In the genomic region with DNA sequence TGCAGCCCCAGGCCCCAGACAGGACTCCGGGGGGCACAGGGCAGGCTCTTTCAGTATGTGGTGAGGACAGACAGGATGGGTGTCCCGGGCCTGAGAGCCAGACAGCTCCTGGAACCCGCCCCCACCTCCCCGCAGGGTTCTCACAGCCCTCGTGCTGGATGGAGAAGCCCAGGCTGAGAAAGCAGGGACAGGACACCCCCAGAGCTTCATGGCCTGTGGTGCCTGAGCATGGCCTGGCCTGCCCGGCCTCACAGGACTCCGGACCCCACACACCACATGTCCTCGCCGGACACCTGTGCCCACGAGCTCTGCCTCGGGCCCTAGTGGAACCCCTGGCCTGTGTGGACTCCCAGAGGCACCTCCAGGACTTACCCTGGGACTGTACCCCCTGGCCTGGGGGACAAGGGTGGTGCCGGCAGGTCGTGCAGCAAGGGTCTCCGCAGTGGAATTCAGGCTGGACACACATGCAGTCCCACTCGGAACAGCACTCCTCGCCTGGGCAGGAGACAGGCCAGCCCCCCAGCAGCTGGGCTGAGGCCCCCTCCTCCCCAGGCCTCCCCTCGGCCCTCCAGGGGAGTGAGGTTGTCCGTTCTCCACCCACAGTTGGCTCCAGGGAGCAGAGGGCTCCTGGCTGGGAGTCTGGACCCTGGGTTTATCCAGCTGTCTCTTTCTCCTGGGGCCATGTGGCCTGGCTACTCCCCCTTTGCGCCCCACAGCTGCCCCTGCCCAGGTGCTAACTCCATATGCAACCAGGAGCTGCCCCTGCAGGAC, we compare ENCODE assay signal across 16 cellular contexts. TPM values are rescaled to one million over a fixed set of nuclear protein-coding genes. Genes with fewer than 3 reads are reported as not detected.
A peak's percentile ranks its signal among the peaks of the same experiment; 100 is the strongest.
DNase-seq lines count a peak whose midpoint lies in the region; ATAC-seq, FAIRE-seq and TF ChIP-seq lines count a peak whose summit lies in the region.
"Had no signal": no experiment of that assay in that cellular context is flagged by ENCODE, and none has a peak within 500 bp of the region (broad histone marks: within the 10 kb centered on the region; RNA-seq: fewer than 3 reads in every experiment).

No MANE protein-coding gene starts in this region.

- H2AFZ ChIP-seq in SK-N-SH (ENCODE audit: low read depth) = no peak overlapping the region
- no peak overlapping the region for H2AFZ ChIP-seq in GM12878 (ENCODE audit: control insufficient read depth, low read depth, low read length)
- no peak overlapping the region for H2AFZ ChIP-seq in hepatocyte

- H3K27ac ChIP-seq in SK-N-SH (ENCODE audit: low read depth in 2 of 2, low read length in 1 of 2) (no peak overlapping the region), GM12878 (ENCODE audit: control insufficient read depth, insufficient read depth) (no peak overlapping the region), hepatocyte (no peak overlapping the region)
- H3K27ac ChIP-seq: dorsolateral prefrontal cortex, foreskin keratinocyte, HL-60, SJSA1 had no signal

- ATAC-seq in SK-N-SH treated with all-trans-retinoic acid at 6 μM for 48 hours = no peak
- no peak for ATAC-seq in T-cell (replicated peaks in 1 of 4)
- no peak for ATAC-seq in GM12878
- ATAC-seq: foreskin keratinocyte; naive thymus-derived CD8-positive, alpha-beta T cell had no signal

- H3K4me3 Mint-ChIP-seq in T-cell = peak overlapping the region; percentile 12 to 49 (median 34)
- H3K4me3 Mint-ChIP-seq in nephron progenitor cell = no peak overlapping the region

- in situ Hi-C loops in GM12878 (cut with MboI) = no loop called here

- H3K9me3 ChIP-seq in SK-N-SH (no peaks in the 10 kb centered on the region), GM12878 (replicated peaks; ENCODE audit: control insufficient read depth, insufficient read depth, low read length) (no peaks in the 10 kb centered on the region), hepatocyte (ENCODE audit: low read depth) (no peaks in the 10 kb centered on the region)
- H3K9me3 ChIP-seq: SJSA1, tibial nerve had no signal

- H3K4me1 Mint-ChIP-seq in T-cell = peaks cover 15 to 33% (median 16%) of the 10 kb centered on the region in 3 donors
- H3K4me1 Mint-ChIP-seq in nephron progenitor cell = peaks cover 13% of the 10 kb centered on the region

- H3K27ac Mint-ChIP-seq in T-cell (peak overlapping the region in 1 of 2 donors; percentile 11), nephron progenitor cell (no peak overlapping the region)
- H3K27ac Mint-ChIP-seq: naive thymus-derived CD8-positive, alpha-beta T cell had no signal

- H3K4me1 ChIP-seq in SK-N-SH (ENCODE audit: control insufficient read depth in 1 of 2, insufficient read depth in 2 of 2, low read depth in 1 of 2, low read length in 1 of 2) = peaks cover 3 to 8% of the 10 kb centered on the region in 2 experiments; a peak in 1 of 4 replicates
- peaks cover 28% of the 10 kb centered on the region for H3K4me1 ChIP-seq in GM12878 (ENCODE audit: control insufficient read depth, insufficient read depth, low read length)
- H3K4me1 ChIP-seq in hepatocyte (ENCODE audit: insufficient read depth) = peaks cover 17% of the 10 kb centered on the region
- H3K4me1 ChIP-seq: foreskin keratinocyte had no signal

- H3K9me3 Mint-ChIP-seq in T-cell (no peaks in the 10 kb centered on the region), nephron progenitor cell (no peaks in the 10 kb centered on the region)
- H3K9me3 Mint-ChIP-seq: naive thymus-derived CD8-positive, alpha-beta T cell had no signal

- POLR2A ChIA-PET in SK-N-SH (lab: Yijun Ruan, JAX) = no interaction called here
- POLR2A ChIA-PET in T-cell (lab: Charles Lee) = interaction anchor here in 1 of 2 donors (0.6 kb wide), 1 partner anchor 392 kb away, joined by 3 read pairs; no protein-coding TSS in a partner anchor
- POLR2A ChIA-PET in GM12878 (lab: Charles Lee) = interaction anchor here (0.6 to 1.3 kb wide), 4 partner anchors 34 to 67 kb away, joined by 3 to 5 read pairs (median 4); no protein-coding TSS in a partner anchor

- SMC1A ChIA-PET in GM12878 (lab: Charles Lee; ENCODE audit: uncharacterized antibody, unreplicated experiment) = interaction anchor here (1.0 to 1.5 kb wide), 2 partner anchors 46 to 83 kb away, joined by 3 to 4 read pairs; no protein-coding TSS in a partner anchor

- H3K4me2 ChIP-seq in SK-N-SH (no peak overlapping the region), GM12878 (ENCODE audit: control insufficient read depth, insufficient read depth) (peak overlapping the region; percentile 89; the same call in 1 of the 2 replicates), hepatocyte (no peak overlapping the region)

- DNase-seq in SK-N-SH (peak; percentile 49), T-cell (peak in 1 of 34 experiments; percentile 2), GM12878 (ENCODE audit: low read depth, low spot score) (no peak), nephron progenitor cell (peak; percentile 7), iPS-NIHi7 (ENCODE audit: extremely low spot score) (no peak), hepatocyte (ENCODE audit: low spot score) (no peak), DMS 273 (lab: John Stamatoyannopoulos, UW; ENCODE audit: unreplicated experiment) (no peak)
- DNase-seq: foreskin keratinocyte, GOT3, NCI-H2081 treated with DMSO at 0.1 percent for 48 hours had no signal

- H3F3A ChIP-seq in SK-N-SH (replicated peaks; ENCODE audit: insufficient read depth) = no peaks in the 10 kb centered on the region

- H3K27me3 Mint-ChIP-seq in T-cell (no peaks in the 10 kb centered on the region), nephron progenitor cell (ENCODE audit: low read depth, poor library complexity) (peaks cover 36% of the 10 kb centered on the region)

- no peak overlapping the region for H3K9ac ChIP-seq in SK-N-SH
- H3K9ac ChIP-seq in GM12878 (ENCODE audit: control insufficient read depth, insufficient read depth, low read length) = no peak overlapping the region

- H4K20me1 ChIP-seq in SK-N-SH (ENCODE audit: insufficient read depth) (no peaks in the 10 kb centered on the region), GM12878 (ENCODE audit: control insufficient read depth, insufficient read depth) (no peaks in the 10 kb centered on the region), hepatocyte (ENCODE audit: insufficient read depth, poor library complexity, severe bottlenecking) (no peaks in the 10 kb centered on the region)

- RAD21 ChIA-PET in GM12878 (lab: Charles Lee; ENCODE audit: unreplicated experiment) = interaction anchor here (0.9 to 2.1 kb wide), 5 partner anchors 26 to 83 kb away, joined by 3 to 10 read pairs (median 6); no protein-coding TSS in a partner anchor

- no peaks in the 10 kb centered on the region for H3K79me2 ChIP-seq in SK-N-SH (ENCODE audit: insufficient read depth)
- no peaks in the 10 kb centered on the region for H3K79me2 ChIP-seq in GM12878 (ENCODE audit: control insufficient read depth, insufficient read depth, low read length)
- H3K79me2 ChIP-seq in hepatocyte = no peaks in the 10 kb centered on the region

- TF ChIP-seq EP300 in SK-N-SH (IDR thresholded peaks at IDR 0.05; ENCODE audit: borderline replicate concordance in 1 of 2, low read depth in 1 of 2, low read length in 1 of 2) (no peak), GM12878 (IDR thresholded peaks at IDR 0.05; ENCODE audit: borderline replicate concordance in 1 of 2, control insufficient read depth in 1 of 2, low read depth in 2 of 2, low read length in 2 of 2) (no peak)

- H3K36me3 Mint-ChIP-seq in T-cell = no peaks in the 10 kb centered on the region
- no peaks in the 10 kb centered on the region for H3K36me3 Mint-ChIP-seq in nephron progenitor cell (ENCODE audit: low read depth)
- H3K36me3 Mint-ChIP-seq: naive thymus-derived CD8-positive, alpha-beta T cell had no signal

- H3K36me3 ChIP-seq in SK-N-SH (replicated peaks in 1 of 2; ENCODE audit: control insufficient read depth in 1 of 2, insufficient read depth in 2 of 2, low read length in 1 of 2) (no peaks in the 10 kb centered on the region), GM12878 (ENCODE audit: control insufficient read depth in 2 of 2, insufficient read depth in 2 of 2, low read length in 1 of 2) (no peaks in the 10 kb centered on the region), hepatocyte (replicated peaks; ENCODE audit: insufficient read depth, low read depth) (no peaks in the 10 kb centered on the region)
- H3K36me3 ChIP-seq: SJSA1, tibial nerve had no signal

- no peak for FAIRE-seq in GM12878 (lab: Jason Lieb, UNC)

- TF ChIP-seq CTCF in SK-N-SH (IDR thresholded peaks at IDR 0.05) (no peak), GM12878 (IDR thresholded peaks at IDR 0.05 in 2 of 3, conservative IDR thresholded peaks at IDR 0.05 in 1 of 3; ENCODE audit: control insufficient read depth in 2 of 3, extremely low read depth in 1 of 3, insufficient read depth in 1 of 3, low read depth in 3 of 3, low read length in 3 of 3) (no peak), nephron progenitor cell (IDR thresholded peaks at IDR 0.05) (no peak), hepatocyte (IDR thresholded peaks at IDR 0.05; ENCODE audit: poor library complexity) (no peak)

- BruUV-seq in GM12878 (replicated peaks; lab: Mats Ljungman, UMichigan) = no TSS peak

- 65% methylated on average over 4 of the region's 19 CpGs for WGBS in SK-N-SH (ENCODE audit: low lambda C conversion rate)
- WGBS in GM12878 (ENCODE audit: insufficient coverage, insufficient replicate concordance, low lambda C conversion rate, missing lambda C conversion rate) = 28% methylated on average over 19 of the region's 19 CpGs
- WGBS in hepatocyte (ENCODE audit: low lambda C conversion rate, missing lambda C conversion rate) = 83% methylated on average over 18 of the region's 19 CpGs

- H3K9me2 ChIP-seq in SK-N-SH (no peaks in the 10 kb centered on the region), hepatocyte (replicated peaks; ENCODE audit: insufficient read depth) (no peaks in the 10 kb centered on the region)

- intact Hi-C loops in GM12878 (cut with micrococcal nuclease; ENCODE audit: unreplicated experiment) = no loop called here

- H3K4me3 ChIP-seq in SK-N-SH (ENCODE audit: low read depth in 2 of 2, low read length in 1 of 2) (no peak overlapping the region), GM12878 (no peak overlapping the region), hepatocyte (no peak overlapping the region)
- H3K4me3 ChIP-seq: SJSA1 had no signal

- CTCF ChIA-PET in SK-N-SH (lab: Yijun Ruan, JAX) (interaction anchor here (1.0 to 3.8 kb wide), 2 partner anchors 26 to 83 kb away, joined by 3 to 16 read pairs; no protein-coding TSS in a partner anchor), T-cell (lab: Charles Lee) (no interaction called here), GM12878 (lab: Yijun Ruan, JAX) (interaction anchor here (2.0 kb wide), 1 partner anchor 84 kb away, joined by 25 read pairs; no protein-coding TSS in a partner anchor)

- peaks cover 7% of the 10 kb centered on the region; the same call in 1 of the 2 replicates for H3K27me3 ChIP-seq in SK-N-SH (ENCODE audit: insufficient read depth)
- H3K27me3 ChIP-seq in GM12878 (replicated peaks in 1 of 2; ENCODE audit: control insufficient read depth in 2 of 2, insufficient read depth in 2 of 2, low read length in 1 of 2) = peaks cover 0 to 8% of the 10 kb centered on the region in 2 experiments; a peak in 1 of 4 replicates
- H3K27me3 ChIP-seq in hepatocyte = peaks cover 23% of the 10 kb centered on the region

- TF ChIP-seq RAD21 in SK-N-SH (IDR thresholded peaks at IDR 0.05; ENCODE audit: low read length) (no peak), GM12878 (IDR thresholded peaks at IDR 0.05; ENCODE audit: insufficient read depth, low read depth, low read length) (no peak)

- no peak for TF ChIP-seq POLR2A in GM12878 (IDR thresholded peaks at IDR 0.05; ENCODE audit: low read depth, low read length)

RNA-seq across cellular contexts. Expression of a gene that starts 1.2 kb away (rescaled TPM):
- polyA plus RNA-seq in SK-N-SH (2012; rRNA removed) (0.05 TPM in 1 of 2 replicates, not detected in the other), GM12878 (2011; rRNA removed) (2.0 and 4.5 TPM in 2 replicates), GM12878 (2014; fragmentation: Illumina TruSeq; extraction: Trizol) (0.53 TPM in 1 of 2 replicates, not detected in the other), GM12878 (2014; fragmentation: Nextera tagmentation; extraction: Ambion mirVana) (under 1 TPM in 1 of 2 experiments, not detected in 1; 0.18 TPM), GM12878 (2014; rRNA removed) (7.0 and 7.5 TPM in 2 replicates), GM12878 (2016; fragmentation: Nextera tagmentation; extraction: Ambion mirVana) (1 to 10 TPM; 1.3 to 1.5 TPM), hepatocyte (0.86 and 1.3 TPM in 2 replicates)
- polyA plus RNA-seq in SK-N-SH (2012; cell fraction: cytosol; rRNA removed) = 0.03 and 0.06 TPM in 2 replicates
- polyA plus RNA-seq in SK-N-SH (2012; cell fraction: nucleus; rRNA removed) = 0.41 TPM in 1 of 2 replicates, not detected in the other
- total RNA-seq in T-cell (10 to 100 TPM in 4 of 5 donors, 1 to 10 TPM in 1; 6.4 to 20.5 (median 13.3) TPM), GM12878 (2014; rRNA removed) (4.6 and 4.8 TPM in 2 replicates), GM12878 (2014; rRNA removed; fragmentation: Illumina TruSeq; extraction: Trizol) (0.37 and 0.72 TPM in 2 replicates), GM12878 (2021) (6.1 and 6.3 TPM in 2 replicates), hepatocyte (not detected in 2 replicates)
- 10.6 and 12.0 TPM in 2 replicates for total RNA-seq in GM12878 (2013; cell fraction: nucleolus; rRNA removed)
- polyA plus RNA-seq in GM12878 (2011; ENCODE audit: low read depth) = 1.9 TPM
- 8.1 and 12.6 TPM in 2 replicates for polyA plus RNA-seq in GM12878 (2011; cell fraction: cytosol; rRNA removed)
- 21.6 and 27.6 TPM in 2 replicates for polyA plus RNA-seq in GM12878 (2011; cell fraction: nucleus; rRNA removed)
- polyA plus RNA-seq in GM12878 (2012) = 5.4 and 5.5 TPM in 2 replicates
- polyA minus RNA-seq in GM12878 (2011; rRNA and poly(A)+ RNA removed) = 1.2 and 5.0 TPM in 2 replicates
- 1.4 and 4.8 TPM in 2 replicates for polyA minus RNA-seq in GM12878 (2011; cell fraction: cytosol; rRNA and poly(A)+ RNA removed)
- 1.7 and 2.2 TPM in 2 replicates for polyA minus RNA-seq in GM12878 (2011; cell fraction: nucleus; rRNA and poly(A)+ RNA removed)
- total RNA-seq: SJSA1 had no signal

RNA-seq across cellular contexts. Expression of a gene that starts 8.8 kb away (rescaled TPM):
- polyA plus RNA-seq in SK-N-SH (2012; rRNA removed) (not detected in 2 replicates), GM12878 (2011; rRNA removed) (0.33 TPM in 1 of 2 replicates, not detected in the other), GM12878 (2014; fragmentation: Illumina TruSeq; extraction: Trizol) (0.24 TPM in 1 of 2 replicates, not detected in the other), GM12878 (2014; fragmentation: Nextera tagmentation; extraction: Ambion mirVana) (under 1 TPM in 1 of 2 experiments, not detected in 1; 0.05 TPM), GM12878 (2014; rRNA removed) (6.5 and 7.3 TPM in 2 replicates), GM12878 (2016; fragmentation: Nextera tagmentation; extraction: Ambion mirVana) (1 to 10 TPM; 2.5 to 2.8 TPM), hepatocyte (0.34 TPM in 1 of 2 replicates, not detected in the other)
- polyA plus RNA-seq in SK-N-SH (2012; cell fraction: cytosol; rRNA removed) = not detected in 2 replicates
- 0.08 and 0.13 TPM in 2 replicates for polyA plus RNA-seq in SK-N-SH (2012; cell fraction: nucleus; rRNA removed)
- total RNA-seq in T-cell (10 to 100 TPM; 15.1 to 35.4 (median 17.8) TPM), GM12878 (2014; rRNA removed) (6.2 and 6.9 TPM in 2 replicates), GM12878 (2014; rRNA removed; fragmentation: Illumina TruSeq; extraction: Trizol) (0.51 and 0.67 TPM in 2 replicates), GM12878 (2021) (6.1 and 6.5 TPM in 2 replicates), hepatocyte (0.28 TPM in 1 of 2 replicates, not detected in the other)
- 8.5 and 8.7 TPM in 2 replicates for total RNA-seq in GM12878 (2013; cell fraction: nucleolus; rRNA removed)
- 0.39 TPM for polyA plus RNA-seq in GM12878 (2011; ENCODE audit: low read depth)
- polyA plus RNA-seq in GM12878 (2011; cell fraction: cytosol; rRNA removed) = 0.37 and 0.75 TPM in 2 replicates
- 1.3 and 1.6 TPM in 2 replicates for polyA plus RNA-seq in GM12878 (2011; cell fraction: nucleus; rRNA removed)
- 3.1 and 3.3 TPM in 2 replicates for polyA plus RNA-seq in GM12878 (2012)
- polyA minus RNA-seq in GM12878 (2011; rRNA and poly(A)+ RNA removed) = not detected in 2 replicates
- polyA minus RNA-seq in GM12878 (2011; cell fraction: cytosol; rRNA and poly(A)+ RNA removed) = not detected in 2 replicates
- polyA minus RNA-seq in GM12878 (2011; cell fraction: nucleus; rRNA and poly(A)+ RNA removed) = 0.24 and 0.67 TPM in 2 replicates
- total RNA-seq: foreskin keratinocyte, SJSA1 had no signal
- polyA plus RNA-seq: foreskin keratinocyte had no signal

RNA-seq across cellular contexts. Expression of a gene that starts 26.6 kb away (rescaled TPM):
- 182 and 265 TPM in 2 replicates for polyA plus RNA-seq in SK-N-SH (2012; rRNA removed)
- 160 and 235 TPM in 2 replicates for polyA plus RNA-seq in SK-N-SH (2012; cell fraction: cytosol; rRNA removed)
- polyA plus RNA-seq in SK-N-SH (2012; cell fraction: nucleus; rRNA removed) = 199 and 219 TPM in 2 replicates
- total RNA-seq in T-cell = 100 to 1,000 TPM in 4 of 5 donors, 10 to 100 TPM in 1; 98.6 to 151 (median 141) TPM
- 53.9 and 54.1 TPM in 2 replicates for total RNA-seq in GM12878 (2013; cell fraction: nucleolus; rRNA removed)
- total RNA-seq in GM12878 (2014; rRNA removed) = 43.1 and 48.7 TPM in 2 replicates
- total RNA-seq in GM12878 (2014; rRNA removed; fragmentation: Illumina TruSeq; extraction: Trizol) = 25.8 and 31.8 TPM in 2 replicates
- 92.2 and 97.2 TPM in 2 replicates for total RNA-seq in GM12878 (2021)
- 16.2 TPM for polyA plus RNA-seq in GM12878 (2011; ENCODE audit: low read depth)
- polyA plus RNA-seq in GM12878 (2011; rRNA removed) = 16.4 and 28.8 TPM in 2 replicates
- 30.5 and 38.1 TPM in 2 replicates for polyA plus RNA-seq in GM12878 (2011; cell fraction: cytosol; rRNA removed)
- polyA plus RNA-seq in GM12878 (2011; cell fraction: nucleus; rRNA removed) = 93.2 and 136 TPM in 2 replicates
- 57.3 and 60.4 TPM in 2 replicates for polyA plus RNA-seq in GM12878 (2012)
- polyA plus RNA-seq in GM12878 (2014; fragmentation: Illumina TruSeq; extraction: Trizol) = 5.9 and 27.2 TPM in 2 replicates
- 1 to 10 TPM in 1 of 2 experiments, under 1 TPM in 1; 0.44 to 2.0 TPM for polyA plus RNA-seq in GM12878 (2014; fragmentation: Nextera tagmentation; extraction: Ambion mirVana)
- polyA plus RNA-seq in GM12878 (2014; rRNA removed) = 51.5 and 65.0 TPM in 2 replicates
- 10 to 100 TPM; 78.5 to 87.8 TPM for polyA plus RNA-seq in GM12878 (2016; fragmentation: Nextera tagmentation; extraction: Ambion mirVana)
- 24.1 and 24.7 TPM in 2 replicates for polyA minus RNA-seq in GM12878 (2011; rRNA and poly(A)+ RNA removed)
- 15.0 and 18.9 TPM in 2 replicates for polyA minus RNA-seq in GM12878 (2011; cell fraction: cytosol; rRNA and poly(A)+ RNA removed)
- 27.2 and 42.8 TPM in 2 replicates for polyA minus RNA-seq in GM12878 (2011; cell fraction: nucleus; rRNA and poly(A)+ RNA removed)
- 110 and 156 TPM in 2 replicates for total RNA-seq in hepatocyte
- polyA plus RNA-seq in hepatocyte = 296 and 311 TPM in 2 replicates

RNA-seq across cellular contexts. Expression of a gene that starts 26.9 kb away (rescaled TPM):
- polyA plus RNA-seq in SK-N-SH (2012; rRNA removed) (32.0 and 38.8 TPM in 2 replicates), GM12878 (2011; rRNA removed) (1.5 and 2.2 TPM in 2 replicates), GM12878 (2014; fragmentation: Illumina TruSeq; extraction: Trizol) (5.8 and 6.8 TPM in 2 replicates), GM12878 (2014; fragmentation: Nextera tagmentation; extraction: Ambion mirVana) (1 to 10 TPM in 1 of 2 experiments, under 1 TPM in 1; 0.53 to 1.6 TPM), GM12878 (2014; rRNA removed) (14.2 and 17.1 TPM in 2 replicates), GM12878 (2016; fragmentation: Nextera tagmentation; extraction: Ambion mirVana) (1 to 10 TPM; 1.1 to 1.6 TPM), hepatocyte (36.3 and 36.9 TPM in 2 replicates)
- 28.3 and 34.5 TPM in 2 replicates for polyA plus RNA-seq in SK-N-SH (2012; cell fraction: cytosol; rRNA removed)
- polyA plus RNA-seq in SK-N-SH (2012; cell fraction: nucleus; rRNA removed) = 18.1 and 18.7 TPM in 2 replicates
- total RNA-seq in T-cell (10 to 100 TPM in 4 of 5 donors, 1 to 10 TPM in 1; 10.0 to 30.4 (median 25.1) TPM), GM12878 (2014; rRNA removed) (18.3 and 20.8 TPM in 2 replicates), GM12878 (2014; rRNA removed; fragmentation: Illumina TruSeq; extraction: Trizol) (6.7 and 7.8 TPM in 2 replicates), GM12878 (2021) (18.7 and 20.6 TPM in 2 replicates), hepatocyte (28.8 and 28.9 TPM in 2 replicates)
- total RNA-seq in GM12878 (2013; cell fraction: nucleolus; rRNA removed) = 13.9 and 14.3 TPM in 2 replicates
- 2.2 TPM for polyA plus RNA-seq in GM12878 (2011; ENCODE audit: low read depth)
- polyA plus RNA-seq in GM12878 (2011; cell fraction: cytosol; rRNA removed) = 2.8 and 4.3 TPM in 2 replicates
- 5.4 and 7.7 TPM in 2 replicates for polyA plus RNA-seq in GM12878 (2011; cell fraction: nucleus; rRNA removed)
- 5.4 and 6.2 TPM in 2 replicates for polyA plus RNA-seq in GM12878 (2012)
- 2.4 and 2.9 TPM in 2 replicates for polyA minus RNA-seq in GM12878 (2011; rRNA and poly(A)+ RNA removed)
- 1.2 and 2.7 TPM in 2 replicates for polyA minus RNA-seq in GM12878 (2011; cell fraction: cytosol; rRNA and poly(A)+ RNA removed)
- polyA minus RNA-seq in GM12878 (2011; cell fraction: nucleus; rRNA and poly(A)+ RNA removed) = 12.7 and 22.7 TPM in 2 replicates

RNA-seq across cellular contexts. Expression of a gene that starts 31.5 kb away (rescaled TPM):
- not detected in 2 replicates for polyA plus RNA-seq in SK-N-SH (2012; rRNA removed)
- not detected in 2 replicates for polyA plus RNA-seq in SK-N-SH (2012; cell fraction: cytosol; rRNA removed)
- polyA plus RNA-seq in SK-N-SH (2012; cell fraction: nucleus; rRNA removed) = not detected in 2 replicates
- total RNA-seq in T-cell = 1 to 10 TPM in 1 of 5 donors, under 1 TPM in 3, not detected in 1; 0.26 to 1.0 (median 0.47) TPM
- not detected in 2 replicates for total RNA-seq in GM12878 (2013; cell fraction: nucleolus; rRNA removed)
- not detected in 2 replicates for total RNA-seq in GM12878 (2014; rRNA removed)
- total RNA-seq in GM12878 (2014; rRNA removed; fragmentation: Illumina TruSeq; extraction: Trizol) = not detected in 2 replicates
- total RNA-seq in GM12878 (2021) = not detected in 2 replicates
- polyA plus RNA-seq in GM12878 (2011; ENCODE audit: low read depth) = not detected
- polyA plus RNA-seq in GM12878 (2011; rRNA removed) = not detected in 2 replicates
- not detected in 2 replicates for polyA plus RNA-seq in GM12878 (2011; cell fraction: cytosol; rRNA removed)
- not detected in 2 replicates for polyA plus RNA-seq in GM12878 (2011; cell fraction: nucleus; rRNA removed)
- polyA plus RNA-seq in GM12878 (2012) = not detected in 2 replicates
- polyA plus RNA-seq in GM12878 (2014; fragmentation: Illumina TruSeq; extraction: Trizol) = not detected in 2 replicates
- polyA plus RNA-seq in GM12878 (2014; fragmentation: Nextera tagmentation; extraction: Ambion mirVana) = not detected
- not detected in 2 replicates for polyA plus RNA-seq in GM12878 (2014; rRNA removed)
- polyA plus RNA-seq in GM12878 (2016; fragmentation: Nextera tagmentation; extraction: Ambion mirVana) = not detected
- polyA minus RNA-seq in GM12878 (2011; rRNA and poly(A)+ RNA removed) = not detected in 2 replicates
- not detected in 2 replicates for polyA minus RNA-seq in GM12878 (2011; cell fraction: cytosol; rRNA and poly(A)+ RNA removed)
- not detected in 2 replicates for polyA minus RNA-seq in GM12878 (2011; cell fraction: nucleus; rRNA and poly(A)+ RNA removed)
- total RNA-seq in hepatocyte = not detected in 2 replicates
- polyA plus RNA-seq in hepatocyte = 0.38 and 0.69 TPM in 2 replicates
- total RNA-seq: foreskin keratinocyte; naive thymus-derived CD8-positive, alpha-beta T cell; SJSA1; tibial nerve had no signal
- polyA plus RNA-seq: naive thymus-derived CD8-positive, alpha-beta T cell had no signal

Comparison
In these comparisons a context has a peak if more than half of its experiments do, and no peak if none do; other contexts are left out.
1. DNase-seq: peak in SK-N-SH (single experiment) and nephron progenitor cell (single experiment); none in GM12878 (single experiment), iPS-NIHi7 (single experiment), hepatocyte (single experiment) and DMS 273 (single experiment).
2. CTCF ChIA-PET loops: an anchor here in SK-N-SH (1.0 to 3.8 kb wide) and GM12878 (2.0 kb wide); none called in T-cell.